In the genomic region with DNA sequence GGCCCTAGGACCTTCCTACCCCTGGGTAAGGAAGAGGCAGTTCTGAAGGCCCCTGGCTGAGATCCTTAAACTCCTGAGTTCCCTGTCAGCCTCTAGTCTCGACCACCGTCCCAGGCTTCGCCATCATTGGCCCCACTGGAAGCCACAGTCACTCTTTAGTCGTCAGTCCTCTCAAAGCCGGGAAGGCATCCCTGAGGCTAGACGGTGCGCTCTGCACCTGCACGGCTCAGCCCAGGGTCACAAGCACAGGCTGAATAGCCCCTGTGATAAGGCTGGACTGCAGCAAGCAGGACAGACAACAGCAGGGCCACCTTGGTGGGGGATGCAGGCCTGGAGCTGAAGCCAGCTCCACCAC, we compare ENCODE assay signal across 11 cellular contexts. TPM values are rescaled to one million over a fixed set of nuclear protein-coding genes. Genes with fewer than 3 reads are reported as not detected.
DNase-seq lines count a peak whose midpoint lies in the region; ATAC-seq, FAIRE-seq and TF ChIP-seq lines count a peak whose summit lies in the region.
"Had no signal": no experiment of that assay in that cellular context is flagged by ENCODE, and none has a peak within 500 bp of the region (broad histone marks: within the 10 kb centered on the region; RNA-seq: fewer than 3 reads in every experiment).

No MANE protein-coding gene starts in this region.

- SMC1A ChIA-PET in GM12878 (lab: Charles Lee; ENCODE audit: uncharacterized antibody, unreplicated experiment) = interaction anchor here (1.2 to 1.5 kb wide), 2 partner anchors 10 to 17 kb away, joined by 5 to 10 read pairs; a partner anchor contains a TSS

- RAD21 ChIA-PET in GM12878 (lab: Charles Lee; ENCODE audit: unreplicated experiment) = interaction anchor here (0.6 to 1.7 kb wide), 3 partner anchors 9 to 254 kb away, joined by 3 to 10 read pairs (median 4); a partner anchor contains a TSS

- H3K9me3 Mint-ChIP-seq in stimulated activated naive CD8-positive, alpha-beta T cell treated with anti-CD3 and anti-CD28 coated beads, Interleukin-15, amount 100 ng/mL, for 72 hours = no peaks in the 10 kb centered on the region

- in situ Hi-C loops in GM12878 (cut with MboI) = no loop called here

- peak overlapping the region; percentile 87 for H3K4me2 ChIP-seq in GM12878 (ENCODE audit: control insufficient read depth, insufficient read depth)

- H3K27me3 ChIP-seq in HUES64 (ENCODE audit: insufficient read depth, low read length) = no peaks in the 10 kb centered on the region
- no peaks in the 10 kb centered on the region for H3K27me3 ChIP-seq in GM12878 (replicated peaks in 1 of 2; ENCODE audit: control insufficient read depth in 2 of 2, insufficient read depth in 2 of 2, low read length in 1 of 2)
- H3K27me3 ChIP-seq in right lobe of liver = no peaks in the 10 kb centered on the region
- no peaks in the 10 kb centered on the region for H3K27me3 ChIP-seq in WERI-Rb-1 (ENCODE audit: insufficient read depth, low read depth, severe bottlenecking)
- H3K27me3 ChIP-seq: cardiac muscle cell had no signal

- ATAC-seq in GM12878 (no peak), right lobe of liver (no peak), HG03460 (IDR thresholded peaks at IDR 0.05; ENCODE audit: unreplicated experiment) (no peak), HG02885 (IDR thresholded peaks at IDR 0.05; ENCODE audit: poor library complexity, unreplicated experiment) (no peak)
- ATAC-seq in stimulated activated naive CD8-positive, alpha-beta T cell treated with anti-CD3 and anti-CD28 coated beads, Interleukin-15, amount 100 ng/mL, for 72 hours = no peak

- TF ChIP-seq CTCF in GM12878 (IDR thresholded peaks at IDR 0.05 in 2 of 3, conservative IDR thresholded peaks at IDR 0.05 in 1 of 3; ENCODE audit: control insufficient read depth in 2 of 3, extremely low read depth in 1 of 3, insufficient read depth in 1 of 3, low read depth in 3 of 3, low read length in 3 of 3) = no peak
- TF ChIP-seq CTCF in right lobe of liver (IDR thresholded peaks at IDR 0.05) = no peak
- TF ChIP-seq CTCF in WERI-Rb-1 (IDR thresholded peaks at IDR 0.05; ENCODE audit: low read depth, low read length) = no peak

- H3K27me3 Mint-ChIP-seq in stimulated activated naive CD8-positive, alpha-beta T cell treated with anti-CD3 and anti-CD28 coated beads, Interleukin-15, amount 100 ng/mL, for 72 hours = no peaks in the 10 kb centered on the region

- CTCF ChIA-PET in GM12878 (lab: Yijun Ruan, JAX) = interaction anchor here (0.6 to 11.0 kb wide), 3 partner anchors 10 to 53 kb away, joined by 3 to 280 read pairs (median 6); a partner anchor contains a TSS

- WGBS in HUES64 = 77% methylated on average over 8 of the region's 8 CpGs
- 98% methylated on average over 8 of the region's 8 CpGs for WGBS in GM12878 (ENCODE audit: insufficient coverage, insufficient replicate concordance, low lambda C conversion rate, missing lambda C conversion rate)
- whole genome bisulfite sequencing in right lobe of liver (ENCODE audit: insufficient coverage, low coverage, low lambda C conversion rate, missing lambda C conversion rate) = 75% methylated on average over 4 of the region's 8 CpGs

- H3K36me3 ChIP-seq in HUES64 (ENCODE audit: insufficient read depth, low read length) (no peaks in the 10 kb centered on the region), GM12878 (ENCODE audit: control insufficient read depth in 2 of 2, insufficient read depth in 2 of 2, low read length in 1 of 2) (no peaks in the 10 kb centered on the region), right lobe of liver (peaks cover 0 to 8% (median 0%) of the 10 kb centered on the region in 4 donors), WERI-Rb-1 (no peaks in the 10 kb centered on the region)
- H3K36me3 ChIP-seq: cardiac muscle cell had no signal

- FAIRE-seq in GM12878 (lab: Jason Lieb, UNC) = no peak
- FAIRE-seq: islet of Langerhans had no signal

- TF ChIP-seq EP300 in GM12878 (IDR thresholded peaks at IDR 0.05; ENCODE audit: borderline replicate concordance in 1 of 2, control insufficient read depth in 1 of 2, low read depth in 2 of 2, low read length in 2 of 2) = no peak

- H3K4me3 ChIP-seq in HUES64 (ENCODE audit: low read length) = peak overlapping the region; percentile 65
- H3K4me3 ChIP-seq in GM12878 = peak overlapping the region; percentile 67; the same call in 1 of the 2 replicates
- peak overlapping the region; percentile 30 to 54 (median 47) for H3K4me3 ChIP-seq in right lobe of liver
- H3K4me3 ChIP-seq in WERI-Rb-1 (ENCODE audit: low read depth, low read length) = no peak overlapping the region
- H3K4me3 ChIP-seq: cardiac muscle cell had no signal

- H4K20me1 ChIP-seq in GM12878 (ENCODE audit: control insufficient read depth, insufficient read depth) = no peaks in the 10 kb centered on the region

- H3K4me1 Mint-ChIP-seq in stimulated activated naive CD8-positive, alpha-beta T cell treated with anti-CD3 and anti-CD28 coated beads, Interleukin-15, amount 100 ng/mL, for 72 hours = peaks cover 56% of the 10 kb centered on the region

- H3K4me3 Mint-ChIP-seq in stimulated activated naive CD8-positive, alpha-beta T cell treated with anti-CD3 and anti-CD28 coated beads, Interleukin-15, amount 100 ng/mL, for 72 hours = peak overlapping the region; percentile 83 to 91

- H3K9me3 ChIP-seq in HUES64 (ENCODE audit: insufficient read depth, low read depth, low read length) = no peaks in the 10 kb centered on the region
- no peaks in the 10 kb centered on the region for H3K9me3 ChIP-seq in GM12878 (replicated peaks; ENCODE audit: control insufficient read depth, insufficient read depth, low read length)
- no peaks in the 10 kb centered on the region for H3K9me3 ChIP-seq in right lobe of liver
- no peaks in the 10 kb centered on the region for H3K9me3 ChIP-seq in WERI-Rb-1 (ENCODE audit: severe bottlenecking)

- peak overlapping the region; percentile 35; the same call in 1 of the 2 replicates for H3K9ac ChIP-seq in HUES64 (ENCODE audit: low read depth, low read length)
- no peak overlapping the region; the same call in 1 of the 2 replicates for H3K9ac ChIP-seq in GM12878 (ENCODE audit: control insufficient read depth, insufficient read depth, low read length)

- DNase-seq in GM12878 (ENCODE audit: low read depth, low spot score) = no peak
- DNase-seq in right lobe of liver = peak in 1 of 3 donors; percentile 44
- DNase-seq in stimulated activated naive CD8-positive, alpha-beta T cell treated with anti-CD3 and anti-CD28 coated beads, Interleukin-15, amount 100 ng/mL, for 72 hours = no peak
- no peak for DNase-seq in WERI-Rb-1
- no peak for DNase-seq in globus pallidus (ENCODE audit: low spot score)
- DNase-seq: NCI-H524 treated with DMSO at 0.1 percent for 48 hours had no signal

- no peak overlapping the region for H3K27ac Mint-ChIP-seq in stimulated activated naive CD8-positive, alpha-beta T cell treated with anti-CD3 and anti-CD28 coated beads, Interleukin-15, amount 100 ng/mL, for 72 hours

- BruUV-seq in GM12878 (replicated peaks; lab: Mats Ljungman, UMichigan) = no TSS peak

- no peak; the same call in 1 of the 2 replicates for TF ChIP-seq POLR2A in GM12878 (IDR thresholded peaks at IDR 0.05; ENCODE audit: low read depth, low read length)
- TF ChIP-seq POLR2A in right lobe of liver (IDR thresholded peaks at IDR 0.05) = no peak

- H3K27ac ChIP-seq in HUES64 (ENCODE audit: low read depth, low read length) (no peak overlapping the region), GM12878 (ENCODE audit: control insufficient read depth, insufficient read depth) (no peak overlapping the region), right lobe of liver (peak overlapping the region; percentile 67 to 90 (median 68)), WERI-Rb-1 (no peak overlapping the region)
- H3K27ac ChIP-seq: cardiac muscle cell had no signal

- POLR2A ChIA-PET in GM12878 (lab: Charles Lee) = interaction anchor here (0.6 to 1.6 kb wide), 4 partner anchors 9 to 87 kb away, joined by 3 to 6 read pairs (median 4); a partner anchor contains a TSS

- peaks cover 26% of the 10 kb centered on the region for H3K79me2 ChIP-seq in GM12878 (ENCODE audit: control insufficient read depth, insufficient read depth, low read length)

- H3K4me1 ChIP-seq in HUES64 (ENCODE audit: insufficient read depth, low read length) (peaks cover 16% of the 10 kb centered on the region), GM12878 (ENCODE audit: control insufficient read depth, insufficient read depth, low read length) (peaks cover 18% of the 10 kb centered on the region), right lobe of liver (peaks cover 0 to 17% (median 4%) of the 10 kb centered on the region in 4 donors)

- TF ChIP-seq RAD21 in GM12878 (IDR thresholded peaks at IDR 0.05; ENCODE audit: insufficient read depth, low read depth, low read length) = no peak

- no peak overlapping the region for H2AFZ ChIP-seq in GM12878 (ENCODE audit: control insufficient read depth, low read depth, low read length)

- intact Hi-C loops in GM12878 (cut with micrococcal nuclease; ENCODE audit: unreplicated experiment) = loop anchor here (5.0 kb wide), 1 partner anchor 157 kb away; no protein-coding TSS in a partner anchor
- intact Hi-C loops in right lobe of liver (cut with DNase I) = no loop called here

RNA-seq across cellular contexts. Expression of a gene that starts 3.3 kb away (rescaled TPM):
- 19.1 TPM for polyA plus RNA-seq in HUES64 (2013, experiment 1 of 2)
- 18.6 TPM for polyA plus RNA-seq in HUES64 (2013, experiment 2 of 2)
- total RNA-seq in GM12878 (2013; cell fraction: nucleolus; rRNA removed) = 5.6 and 6.3 TPM in 2 replicates
- total RNA-seq in GM12878 (2014; rRNA removed) (12.2 and 13.4 TPM in 2 replicates), GM12878 (2014; rRNA removed; fragmentation: Illumina TruSeq; extraction: Trizol) (4.4 and 4.7 TPM in 2 replicates), GM12878 (2021) (23.9 and 24.1 TPM in 2 replicates), right lobe of liver (10 to 100 TPM; 14.0 to 27.1 (median 19.6) TPM)
- polyA plus RNA-seq in GM12878 (2011; ENCODE audit: low read depth) = 13.4 TPM
- polyA plus RNA-seq in GM12878 (2011; rRNA removed) (7.3 and 8.8 TPM in 2 replicates), GM12878 (2014; fragmentation: Illumina TruSeq; extraction: Trizol) (9.9 and 16.0 TPM in 2 replicates), GM12878 (2014; fragmentation: Nextera tagmentation; extraction: Ambion mirVana) (1 to 10 TPM; 1.9 to 2.1 TPM), GM12878 (2014; rRNA removed) (17.2 and 19.4 TPM in 2 replicates), GM12878 (2016; fragmentation: Nextera tagmentation; extraction: Ambion mirVana) (1 to 10 TPM; 8.3 to 9.3 TPM)
- polyA plus RNA-seq in GM12878 (2011; cell fraction: cytosol; rRNA removed) = 7.9 and 9.4 TPM in 2 replicates
- 9.7 and 14.2 TPM in 2 replicates for polyA plus RNA-seq in GM12878 (2011; cell fraction: nucleus; rRNA removed)
- polyA plus RNA-seq in GM12878 (2012) = 18.6 and 27.4 TPM in 2 replicates
- polyA minus RNA-seq in GM12878 (2011; rRNA and poly(A)+ RNA removed) = 2.5 and 4.7 TPM in 2 replicates
- 4.3 and 5.0 TPM in 2 replicates for polyA minus RNA-seq in GM12878 (2011; cell fraction: cytosol; rRNA and poly(A)+ RNA removed)
- polyA minus RNA-seq in GM12878 (2011; cell fraction: nucleus; rRNA and poly(A)+ RNA removed) = 5.4 and 10.4 TPM in 2 replicates

RNA-seq across cellular contexts. Expression of a gene that starts 9.5 kb away (rescaled TPM):
- 1.9 TPM for polyA plus RNA-seq in HUES64 (2013, experiment 1 of 2)
- 3.7 TPM for polyA plus RNA-seq in HUES64 (2013, experiment 2 of 2)
- 14.7 and 14.8 TPM in 2 replicates for total RNA-seq in GM12878 (2013; cell fraction: nucleolus; rRNA removed)
- total RNA-seq in GM12878 (2014; rRNA removed) (8.1 and 10.2 TPM in 2 replicates), GM12878 (2014; rRNA removed; fragmentation: Illumina TruSeq; extraction: Trizol) (5.4 and 5.7 TPM in 2 replicates), GM12878 (2021) (10.0 and 10.1 TPM in 2 replicates), right lobe of liver (10 to 100 TPM; 24.0 to 78.9 (median 56.9) TPM)
- 2.2 TPM for polyA plus RNA-seq in GM12878 (2011; ENCODE audit: low read depth)
- polyA plus RNA-seq in GM12878 (2011; rRNA removed) (4.4 and 6.5 TPM in 2 replicates), GM12878 (2014; fragmentation: Illumina TruSeq; extraction: Trizol) (4.5 and 5.7 TPM in 2 replicates), GM12878 (2014; fragmentation: Nextera tagmentation; extraction: Ambion mirVana) (under 1 TPM; 0.20 to 0.27 TPM), GM12878 (2014; rRNA removed) (13.8 and 17.6 TPM in 2 replicates), GM12878 (2016; fragmentation: Nextera tagmentation; extraction: Ambion mirVana) (1 to 10 TPM; 7.2 to 9.9 TPM)
- polyA plus RNA-seq in GM12878 (2011; cell fraction: cytosol; rRNA removed) = 6.3 and 10.3 TPM in 2 replicates
- polyA plus RNA-seq in GM12878 (2011; cell fraction: nucleus; rRNA removed) = 28.8 and 29.4 TPM in 2 replicates
- 10.5 and 11.0 TPM in 2 replicates for polyA plus RNA-seq in GM12878 (2012)
- polyA minus RNA-seq in GM12878 (2011; rRNA and poly(A)+ RNA removed) = 2.6 and 6.4 TPM in 2 replicates
- 2.5 and 4.0 TPM in 2 replicates for polyA minus RNA-seq in GM12878 (2011; cell fraction: cytosol; rRNA and poly(A)+ RNA removed)
- polyA minus RNA-seq in GM12878 (2011; cell fraction: nucleus; rRNA and poly(A)+ RNA removed) = 11.6 and 15.2 TPM in 2 replicates

RNA-seq across cellular contexts. Expression of a gene that starts 12.7 kb away (rescaled TPM):
- polyA plus RNA-seq in HUES64 (2013, experiment 1 of 2) = 16.4 TPM
- polyA plus RNA-seq in HUES64 (2013, experiment 2 of 2) = 21.9 TPM
- total RNA-seq in GM12878 (2013; cell fraction: nucleolus; rRNA removed) = 0.12 and 1.5 TPM in 2 replicates
- total RNA-seq in GM12878 (2014; rRNA removed) = 0.45 and 0.76 TPM in 2 replicates
- total RNA-seq in GM12878 (2014; rRNA removed; fragmentation: Illumina TruSeq; extraction: Trizol) = 0.28 and 0.36 TPM in 2 replicates
- total RNA-seq in GM12878 (2021) = 1.6 and 2.4 TPM in 2 replicates
- not detected for polyA plus RNA-seq in GM12878 (2011; ENCODE audit: low read depth)
- 0.52 and 1.2 TPM in 2 replicates for polyA plus RNA-seq in GM12878 (2011; rRNA removed)
- polyA plus RNA-seq in GM12878 (2011; cell fraction: cytosol; rRNA removed) = 0.99 and 1.9 TPM in 2 replicates
- polyA plus RNA-seq in GM12878 (2011; cell fraction: nucleus; rRNA removed) = 1.6 and 2.0 TPM in 2 replicates
- polyA plus RNA-seq in GM12878 (2012) = 0.41 and 0.88 TPM in 2 replicates
- polyA plus RNA-seq in GM12878 (2014; fragmentation: Illumina TruSeq; extraction: Trizol) = 0.03 and 1.6 TPM in 2 replicates
- under 1 TPM; 0.02 to 0.04 TPM for polyA plus RNA-seq in GM12878 (2014; fragmentation: Nextera tagmentation; extraction: Ambion mirVana)
- 1.2 and 1.6 TPM in 2 replicates for polyA plus RNA-seq in GM12878 (2014; rRNA removed)
- polyA plus RNA-seq in GM12878 (2016; fragmentation: Nextera tagmentation; extraction: Ambion mirVana) = under 1 TPM; 0.13 to 0.43 TPM
- 1.5 and 4.4 TPM in 2 replicates for polyA minus RNA-seq in GM12878 (2011; rRNA and poly(A)+ RNA removed)
- polyA minus RNA-seq in GM12878 (2011; cell fraction: cytosol; rRNA and poly(A)+ RNA removed) = 2.7 and 3.5 TPM in 2 replicates
- 0.60 and 1.1 TPM in 2 replicates for polyA minus RNA-seq in GM12878 (2011; cell fraction: nucleus; rRNA and poly(A)+ RNA removed)
- total RNA-seq in right lobe of liver = 10 to 100 TPM in 1 of 6 experiments, 1 to 10 TPM in 5; 2.0 to 26.4 (median 3.0) TPM

RNA-seq across cellular contexts. Expression of a gene that starts 16.7 kb away (rescaled TPM):
- 7.7 TPM for polyA plus RNA-seq in HUES64 (2013, experiment 1 of 2)
- polyA plus RNA-seq in HUES64 (2013, experiment 2 of 2) = 6.8 TPM
- 3.0 TPM in 2 replicates for total RNA-seq in GM12878 (2013; cell fraction: nucleolus; rRNA removed)
- total RNA-seq in GM12878 (2014; rRNA removed) (8.3 and 8.7 TPM in 2 replicates), GM12878 (2014; rRNA removed; fragmentation: Illumina TruSeq; extraction: Trizol) (4.8 and 5.1 TPM in 2 replicates), GM12878 (2021) (7.6 and 9.7 TPM in 2 replicates), right lobe of liver (10 to 100 TPM in 1 of 6 experiments, 1 to 10 TPM in 5; 2.6 to 13.5 (median 5.4) TPM)
- 3.6 TPM for polyA plus RNA-seq in GM12878 (2011; ENCODE audit: low read depth)
- polyA plus RNA-seq in GM12878 (2011; rRNA removed) (4.3 and 5.8 TPM in 2 replicates), GM12878 (2014; fragmentation: Illumina TruSeq; extraction: Trizol) (0.87 and 4.9 TPM in 2 replicates), GM12878 (2014; fragmentation: Nextera tagmentation; extraction: Ambion mirVana) (under 1 TPM; 0.10 to 0.22 TPM), GM12878 (2014; rRNA removed) (7.1 and 12.5 TPM in 2 replicates), GM12878 (2016; fragmentation: Nextera tagmentation; extraction: Ambion mirVana) (10 to 100 TPM in 1 of 2 experiments, 1 to 10 TPM in 1; 9.7 to 10.3 TPM)
- 9.7 and 12.0 TPM in 2 replicates for polyA plus RNA-seq in GM12878 (2011; cell fraction: cytosol; rRNA removed)
- polyA plus RNA-seq in GM12878 (2011; cell fraction: nucleus; rRNA removed) = 6.9 and 8.7 TPM in 2 replicates
- 8.8 and 9.2 TPM in 2 replicates for polyA plus RNA-seq in GM12878 (2012)
- polyA minus RNA-seq in GM12878 (2011; rRNA and poly(A)+ RNA removed) = 4.2 and 9.8 TPM in 2 replicates
- 3.3 and 3.4 TPM in 2 replicates for polyA minus RNA-seq in GM12878 (2011; cell fraction: cytosol; rRNA and poly(A)+ RNA removed)
- polyA minus RNA-seq in GM12878 (2011; cell fraction: nucleus; rRNA and poly(A)+ RNA removed) = 1.6 and 3.1 TPM in 2 replicates

Comparison
In these comparisons a context has a peak if more than half of its experiments do, and no peak if none do; other contexts are left out.
1. H3K27ac ChIP-seq: peak in right lobe of liver (3 of 3); none in HUES64 (single experiment), GM12878 (single experiment) and WERI-Rb-1 (single experiment).